2 cellular contexts compared by ENCODE assay signal in the genomic region with DNA sequence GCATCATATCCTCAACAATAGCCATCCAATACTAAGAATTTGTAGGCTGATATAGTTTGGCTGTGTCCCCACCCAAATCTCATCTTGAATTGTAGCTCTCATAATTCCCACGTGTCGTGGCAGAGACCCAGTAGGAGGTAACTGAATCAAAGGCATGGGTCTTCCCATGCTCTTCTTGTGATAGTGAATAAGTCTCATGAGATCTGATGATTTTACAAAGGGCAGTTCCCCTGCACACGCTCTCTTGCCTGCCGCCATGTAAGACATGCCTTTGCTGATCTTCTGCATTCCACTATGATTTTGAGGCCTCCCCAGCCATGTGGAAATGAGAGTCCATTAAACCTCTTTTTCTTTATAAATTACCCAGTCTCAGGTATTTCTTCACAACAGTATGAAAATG.
TF ChIP-seq lines count a peak whose summit lies in the region.

No MANE protein-coding gene starts in this region.

TF ChIP-seq in HEK293, 187 proteins besides CTCF, POLR2A, EP300 and RAD21:
- peak; percentile 59 for TF ChIP-seq SETDB1 (IDR thresholded peaks at IDR 0.05; ENCODE audit: insufficient read length, low read length)

TF ChIP-seq in K562, 482 proteins besides CTCF, POLR2A, EP300 and RAD21:
- TF ChIP-seq ZFP36 (IDR thresholded peaks at IDR 0.05; ENCODE audit: low read depth, low read length, partially characterized antibody) (peak; percentile 29), ZBTB33 (CRISPR knock-in tag; IDR thresholded peaks at IDR 0.05) (peak; percentile 93)
- TF ChIP-seq, protein P1, sequence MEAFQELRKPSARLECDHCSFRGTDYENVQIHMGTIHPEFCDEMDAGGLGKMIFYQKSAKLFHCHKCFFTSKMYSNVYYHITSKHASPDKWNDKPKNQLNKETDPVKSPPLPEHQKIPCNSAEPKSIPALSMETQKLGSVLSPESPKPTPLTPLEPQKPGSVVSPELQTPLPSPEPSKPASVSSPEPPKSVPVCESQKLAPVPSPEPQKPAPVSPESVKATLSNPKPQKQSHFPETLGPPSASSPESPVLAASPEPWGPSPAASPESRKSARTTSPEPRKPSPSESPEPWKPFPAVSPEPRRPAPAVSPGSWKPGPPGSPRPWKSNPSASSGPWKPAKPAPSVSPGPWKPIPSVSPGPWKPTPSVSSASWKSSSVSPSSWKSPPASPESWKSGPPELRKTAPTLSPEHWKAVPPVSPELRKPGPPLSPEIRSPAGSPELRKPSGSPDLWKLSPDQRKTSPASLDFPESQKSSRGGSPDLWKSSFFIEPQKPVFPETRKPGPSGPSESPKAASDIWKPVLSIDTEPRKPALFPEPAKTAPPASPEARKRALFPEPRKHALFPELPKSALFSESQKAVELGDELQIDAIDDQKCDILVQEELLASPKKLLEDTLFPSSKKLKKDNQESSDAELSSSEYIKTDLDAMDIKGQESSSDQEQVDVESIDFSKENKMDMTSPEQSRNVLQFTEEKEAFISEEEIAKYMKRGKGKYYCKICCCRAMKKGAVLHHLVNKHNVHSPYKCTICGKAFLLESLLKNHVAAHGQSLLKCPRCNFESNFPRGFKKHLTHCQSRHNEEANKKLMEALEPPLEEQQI (IDR thresholded peaks at IDR 0.05), result peak; percentile 68; the same call in 1 of the 2 replicates
